In the genomic region with DNA sequence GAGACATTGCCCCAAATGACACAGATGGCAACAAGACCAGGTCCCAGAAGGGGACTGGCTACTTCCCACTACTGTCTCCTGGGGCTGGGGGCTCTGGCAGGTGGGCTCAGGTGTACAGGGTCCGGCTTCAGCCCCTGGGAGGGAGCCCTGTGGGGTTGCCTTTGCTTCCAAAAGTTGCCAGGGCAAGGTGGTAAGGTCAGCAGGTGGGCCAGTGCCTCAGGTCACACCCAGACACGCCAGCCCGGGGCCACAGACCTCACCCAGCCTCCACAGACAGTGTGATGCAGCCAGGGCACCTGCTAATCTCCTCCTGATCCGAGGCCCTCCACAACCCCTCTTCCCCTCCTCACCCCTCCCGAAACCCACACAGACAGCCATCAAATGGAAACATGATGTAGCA, we compare ENCODE assay signal across 34 cellular contexts. TPM values are rescaled to one million over a fixed set of nuclear protein-coding genes. Genes with fewer than 3 reads are reported as not detected.
"Had no signal": no experiment of that assay in that cellular context is flagged by ENCODE, and none has a peak within 500 bp of the region (broad histone marks: within the 10 kb centered on the region; RNA-seq: fewer than 3 reads in every experiment).

No MANE protein-coding gene starts in this region.

- H3K27me3 ChIP-seq: right atrium auricular region, thyroid gland, vagina had no signal

- H3K9me3 ChIP-seq: gastrocnemius medialis, neutrophil, prostate gland, right atrium auricular region, sigmoid colon, stomach, thyroid gland, vagina had no signal

- H3K27ac ChIP-seq: epithelial cell of prostate, gastrocnemius medialis, neutrophil, parathyroid adenoma, prostate gland, right atrium auricular region, sigmoid colon, stomach, thyroid gland, vagina had no signal

- H3K9me3 Mint-ChIP-seq: stimulated activated effector memory CD8-positive, alpha-beta T cell treated with anti-CD3 and anti-CD28 coated beads, Interleukin-12 subunit alpha, Interleukin-12 subunit beta, amount 100 ng/mL, for 72 hours had no signal

- ATAC-seq: esophagus mucosa; gastrocnemius medialis; left lobe of liver; stimulated activated effector memory CD8-positive, alpha-beta T cell treated with anti-CD3 and anti-CD28 coated beads, Interleukin-12 subunit alpha, Interleukin-12 subunit beta, amount 100 ng/mL, for 72 hours had no signal

- DNase-seq: cortex of kidney; effector CD4-positive, alpha-beta T cell; foreskin fibroblast; gastrocnemius medialis; kidney; mesenchymal stem cell; midbrain; naive thymus-derived CD4-positive, alpha-beta T cell; sigmoid colon; stimulated activated CD4-positive, alpha-beta T cell treated with anti-CD3 and anti-CD28 coated beads, Interleukin-2, amount 100 ng/mL, for 24 hours; stimulated activated CD4-positive, alpha-beta T cell treated with anti-CD3 and anti-CD28 coated beads, Interleukin-4, amount 100 ng/mL, for 24 hours; stimulated activated naive CD4-positive, alpha-beta T cell treated with Interleukin-2 at 50 U/mL for 16 hours; stomach; thyroid gland; trophoblast cell had no signal

- H3K4me3 Mint-ChIP-seq: naive thymus-derived CD4-positive, alpha-beta T cell; stimulated activated effector memory CD8-positive, alpha-beta T cell treated with anti-CD3 and anti-CD28 coated beads, Interleukin-12 subunit alpha, Interleukin-12 subunit beta, amount 100 ng/mL, for 72 hours had no signal

- H3K4me1 Mint-ChIP-seq: naive thymus-derived CD4-positive, alpha-beta T cell; stimulated activated effector memory CD8-positive, alpha-beta T cell treated with anti-CD3 and anti-CD28 coated beads, Interleukin-12 subunit alpha, Interleukin-12 subunit beta, amount 100 ng/mL, for 72 hours had no signal

- H2AFZ ChIP-seq: parathyroid adenoma had no signal

- H3K36me3 Mint-ChIP-seq: naive thymus-derived CD4-positive, alpha-beta T cell; stimulated activated effector memory CD8-positive, alpha-beta T cell treated with anti-CD3 and anti-CD28 coated beads, Interleukin-12 subunit alpha, Interleukin-12 subunit beta, amount 100 ng/mL, for 72 hours had no signal

- H3K27ac Mint-ChIP-seq: naive thymus-derived CD4-positive, alpha-beta T cell; stimulated activated effector memory CD8-positive, alpha-beta T cell treated with anti-CD3 and anti-CD28 coated beads, Interleukin-12 subunit alpha, Interleukin-12 subunit beta, amount 100 ng/mL, for 72 hours had no signal

- H3K4me3 ChIP-seq: gastrocnemius medialis, prostate gland, right atrium auricular region, sigmoid colon, stomach, thyroid gland, vagina had no signal

- H3K4me1 ChIP-seq: parathyroid adenoma, prostate gland, right atrium auricular region, sigmoid colon, stomach, thyroid gland, vagina had no signal

- H3K9ac ChIP-seq: parathyroid adenoma had no signal

- H3K36me3 ChIP-seq: gastrocnemius medialis, neutrophil, prostate gland, right atrium auricular region, sigmoid colon, stomach, thyroid gland, vagina had no signal

RNA-seq across cellular contexts. Expression of a gene that starts 7.5 kb away (rescaled TPM):
- polyA plus RNA-seq: naive thymus-derived CD4-positive, alpha-beta T cell had no signal

RNA-seq across cellular contexts. Expression of a gene that starts 28.3 kb away (rescaled TPM):
- total RNA-seq: dermis microvascular lymphatic vessel endothelial cell; esophagus mucosa; glomerular endothelial cell; kidney; left lobe of liver; liver; lung microvascular endothelial cell; mucosa of gallbladder; naive thymus-derived CD4-positive, alpha-beta T cell; omental fat pad; sigmoid colon; subcutaneous adipose tissue; temporal lobe; thyroid gland; ureter; vagina had no signal
- polyA plus RNA-seq: liver; naive thymus-derived CD4-positive, alpha-beta T cell; neural cell had no signal
